1 cellular context compared by ENCODE assay signal in genomic region chr3:48142316-48142870, GRCh38.
TF ChIP-seq lines count a peak whose summit lies in the region.

No MANE protein-coding gene starts in this region.

TF ChIP-seq in GM23338, 12 proteins besides CTCF, POLR2A, EP300 and RAD21:
- TF ChIP-seq, protein P1, sequence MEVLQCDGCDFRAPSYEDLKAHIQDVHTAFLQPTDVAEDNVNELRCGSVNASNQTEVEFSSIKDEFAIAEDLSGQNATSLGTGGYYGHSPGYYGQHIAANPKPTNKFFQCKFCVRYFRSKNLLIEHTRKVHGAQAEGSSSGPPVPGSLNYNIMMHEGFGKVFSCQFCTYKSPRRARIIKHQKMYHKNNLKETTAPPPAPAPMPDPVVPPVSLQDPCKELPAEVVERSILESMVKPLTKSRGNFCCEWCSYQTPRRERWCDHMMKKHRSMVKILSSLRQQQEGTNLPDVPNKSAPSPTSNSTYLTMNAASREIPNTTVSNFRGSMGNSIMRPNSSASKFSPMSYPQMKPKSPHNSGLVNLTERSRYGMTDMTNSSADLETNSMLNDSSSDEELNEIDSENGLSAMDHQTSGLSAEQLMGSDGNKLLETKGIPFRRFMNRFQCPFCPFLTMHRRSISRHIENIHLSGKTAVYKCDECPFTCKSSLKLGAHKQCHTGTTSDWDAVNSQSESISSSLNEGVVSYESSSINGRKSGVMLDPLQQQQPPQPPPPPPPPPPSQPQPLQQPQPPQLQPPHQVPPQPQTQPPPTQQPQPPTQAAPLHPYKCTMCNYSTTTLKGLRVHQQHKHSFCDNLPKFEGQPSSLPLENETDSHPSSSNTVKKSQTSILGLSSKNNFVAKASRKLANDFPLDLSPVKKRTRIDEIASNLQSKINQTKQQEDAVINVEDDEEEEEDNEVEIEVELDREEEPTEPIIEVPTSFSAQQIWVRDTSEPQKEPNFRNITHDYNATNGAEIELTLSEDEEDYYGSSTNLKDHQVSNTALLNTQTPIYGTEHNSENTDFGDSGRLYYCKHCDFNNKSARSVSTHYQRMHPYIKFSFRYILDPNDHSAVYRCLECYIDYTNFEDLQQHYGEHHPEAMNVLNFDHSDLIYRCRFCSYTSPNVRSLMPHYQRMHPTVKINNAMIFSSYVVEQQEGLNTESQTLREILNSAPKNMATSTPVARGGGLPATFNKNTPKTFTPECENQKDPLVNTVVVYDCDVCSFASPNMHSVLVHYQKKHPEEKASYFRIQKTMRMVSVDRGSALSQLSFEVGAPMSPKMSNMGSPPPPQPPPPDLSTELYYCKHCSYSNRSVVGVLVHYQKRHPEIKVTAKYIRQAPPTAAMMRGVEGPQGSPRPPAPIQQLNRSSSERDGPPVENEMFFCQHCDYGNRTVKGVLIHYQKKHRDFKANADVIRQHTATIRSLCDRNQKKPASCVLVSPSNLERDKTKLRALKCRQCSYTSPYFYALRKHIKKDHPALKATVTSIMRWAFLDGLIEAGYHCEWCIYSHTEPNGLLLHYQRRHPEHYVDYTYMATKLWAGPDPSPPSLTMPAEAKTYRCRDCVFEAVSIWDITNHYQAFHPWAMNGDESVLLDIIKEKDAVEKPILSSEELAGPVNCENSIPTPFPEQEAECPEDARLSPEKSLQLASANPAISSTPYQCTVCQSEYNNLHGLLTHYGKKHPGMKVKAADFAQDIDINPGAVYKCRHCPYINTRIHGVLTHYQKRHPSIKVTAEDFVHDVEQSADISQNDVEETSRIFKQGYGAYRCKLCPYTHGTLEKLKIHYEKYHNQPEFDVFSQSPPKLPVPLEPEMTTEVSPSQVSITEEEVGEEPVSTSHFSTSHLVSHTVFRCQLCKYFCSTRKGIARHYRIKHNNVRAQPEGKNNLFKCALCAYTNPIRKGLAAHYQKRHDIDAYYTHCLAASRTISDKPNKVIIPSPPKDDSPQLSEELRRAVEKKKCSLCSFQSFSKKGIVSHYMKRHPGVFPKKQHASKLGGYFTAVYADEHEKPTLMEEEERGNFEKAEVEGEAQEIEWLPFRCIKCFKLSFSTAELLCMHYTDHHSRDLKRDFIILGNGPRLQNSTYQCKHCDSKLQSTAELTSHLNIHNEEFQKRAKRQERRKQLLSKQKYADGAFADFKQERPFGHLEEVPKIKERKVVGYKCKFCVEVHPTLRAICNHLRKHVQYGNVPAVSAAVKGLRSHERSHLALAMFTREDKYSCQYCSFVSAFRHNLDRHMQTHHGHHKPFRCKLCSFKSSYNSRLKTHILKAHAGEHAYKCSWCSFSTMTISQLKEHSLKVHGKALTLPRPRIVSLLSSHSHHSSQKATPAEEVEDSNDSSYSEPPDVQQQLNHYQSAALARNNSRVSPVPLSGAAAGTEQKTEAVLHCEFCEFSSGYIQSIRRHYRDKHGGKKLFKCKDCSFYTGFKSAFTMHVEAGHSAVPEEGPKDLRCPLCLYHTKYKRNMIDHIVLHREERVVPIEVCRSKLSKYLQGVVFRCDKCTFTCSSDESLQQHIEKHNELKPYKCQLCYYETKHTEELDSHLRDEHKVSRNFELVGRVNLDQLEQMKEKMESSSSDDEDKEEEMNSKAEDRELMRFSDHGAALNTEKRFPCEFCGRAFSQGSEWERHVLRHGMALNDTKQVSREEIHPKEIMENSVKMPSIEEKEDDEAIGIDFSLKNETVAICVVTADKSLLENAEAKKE (CRISPR knock-in tag; IDR thresholded peaks at IDR 0.05) = no peak
- no peak for TF ChIP-seq NANOG (IDR thresholded peaks at IDR 0.05; ENCODE audit: borderline replicate concordance)
- no peak for TF ChIP-seq STAT1 (IDR thresholded peaks at IDR 0.05; ENCODE audit: unreplicated experiment)
- no peak for TF ChIP-seq REST (IDR thresholded peaks at IDR 0.05; ENCODE audit: unreplicated experiment)
- TF ChIP-seq, protein P2, sequence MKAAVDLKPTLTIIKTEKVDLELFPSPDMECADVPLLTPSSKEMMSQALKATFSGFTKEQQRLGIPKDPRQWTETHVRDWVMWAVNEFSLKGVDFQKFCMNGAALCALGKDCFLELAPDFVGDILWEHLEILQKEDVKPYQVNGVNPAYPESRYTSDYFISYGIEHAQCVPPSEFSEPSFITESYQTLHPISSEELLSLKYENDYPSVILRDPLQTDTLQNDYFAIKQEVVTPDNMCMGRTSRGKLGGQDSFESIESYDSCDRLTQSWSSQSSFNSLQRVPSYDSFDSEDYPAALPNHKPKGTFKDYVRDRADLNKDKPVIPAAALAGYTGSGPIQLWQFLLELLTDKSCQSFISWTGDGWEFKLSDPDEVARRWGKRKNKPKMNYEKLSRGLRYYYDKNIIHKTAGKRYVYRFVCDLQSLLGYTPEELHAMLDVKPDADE (IDR thresholded peaks at IDR 0.05) = no peak
- TF ChIP-seq CREB1 (CRISPR knock-in tag; IDR thresholded peaks at IDR 0.05; ENCODE audit: low read depth) = no peak
- TF ChIP-seq EZH2 (IDR thresholded peaks at IDR 0.05; ENCODE audit: low read depth, unreplicated experiment) = no peak
- no peak for TF ChIP-seq JUNB (IDR thresholded peaks at IDR 0.05; ENCODE audit: unreplicated experiment)
